In the genomic region with DNA sequence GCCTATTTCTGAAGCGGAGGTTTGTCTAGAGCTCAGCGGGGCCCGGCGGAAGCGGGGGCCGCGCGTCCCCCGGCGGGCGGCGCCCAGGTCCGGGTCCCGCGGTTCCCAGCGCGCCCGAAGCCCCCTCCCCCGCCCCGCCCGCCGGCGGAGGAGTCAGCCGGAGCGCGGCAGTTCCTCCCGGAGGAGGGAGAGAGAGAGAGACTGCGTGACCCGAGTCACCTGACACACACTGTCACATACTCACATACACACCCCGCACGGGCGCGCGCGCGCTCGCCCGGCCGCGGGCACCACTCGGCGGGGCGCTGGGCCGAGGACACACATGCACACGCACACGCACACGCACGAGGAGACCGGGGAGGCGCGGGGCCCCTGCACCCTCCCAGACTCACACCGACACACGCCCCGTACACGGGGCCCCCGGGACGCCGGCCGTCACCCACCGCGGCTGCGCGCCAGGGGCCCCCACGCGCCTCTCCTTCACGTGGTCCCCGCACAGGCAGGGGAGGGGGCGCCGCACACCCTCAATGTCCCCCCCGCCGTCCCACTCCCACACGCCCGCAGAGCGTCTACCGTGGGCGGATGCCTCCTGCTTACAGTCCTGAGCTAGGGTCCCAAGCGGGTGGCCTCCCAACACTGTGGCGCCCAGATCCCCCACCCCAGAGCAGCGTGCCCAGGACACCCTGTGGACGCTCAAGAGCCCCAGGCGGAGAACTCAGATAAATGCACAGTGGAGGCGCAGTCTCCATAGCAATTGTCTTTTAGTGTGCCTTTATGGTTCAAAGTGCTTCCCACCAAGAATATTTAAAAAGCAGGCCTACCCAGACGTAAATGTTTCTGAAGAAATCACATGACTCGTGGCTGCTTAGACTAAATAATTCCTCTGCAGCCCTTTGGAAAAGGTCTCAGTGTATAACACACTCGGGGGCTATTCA, we compare ENCODE assay signal across 7 cellular contexts.
DNase-seq lines count a peak whose midpoint lies in the region; ATAC-seq and FAIRE-seq lines count a peak whose summit lies in the region.

A gene with protein sequence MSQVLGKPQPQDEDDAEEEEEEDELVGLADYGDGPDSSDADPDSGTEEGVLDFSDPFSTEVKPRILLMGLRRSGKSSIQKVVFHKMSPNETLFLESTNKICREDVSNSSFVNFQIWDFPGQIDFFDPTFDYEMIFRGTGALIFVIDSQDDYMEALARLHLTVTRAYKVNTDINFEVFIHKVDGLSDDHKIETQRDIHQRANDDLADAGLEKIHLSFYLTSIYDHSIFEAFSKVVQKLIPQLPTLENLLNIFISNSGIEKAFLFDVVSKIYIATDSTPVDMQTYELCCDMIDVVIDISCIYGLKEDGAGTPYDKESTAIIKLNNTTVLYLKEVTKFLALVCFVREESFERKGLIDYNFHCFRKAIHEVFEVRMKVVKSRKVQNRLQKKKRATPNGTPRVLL (minus strand): TSS at position 203 of the 935 bp plus-strand sequence. CDS start 280 bp downstream, outside the sequence.

- FAIRE-seq in GM18507 (lab: Jason Lieb, UNC) = no peak

- DNase-seq in GM18507 (ENCODE audit: extremely low spot score, insufficient read length, low read depth) (peak; percentile 43), NCI-H1694 (lab: John Stamatoyannopoulos, UW) (peak; percentile 62), cerebellar cortex (ENCODE audit: low spot score) (peak; percentile 84), left kidney (ENCODE audit: low read depth, low spot score) (peak; percentile 93)
- DNase-seq in activated CD4-positive, CD25-positive, alpha-beta regulatory T cell treated with anti-CD3 and anti-CD28 coated beads, Interleukin-2, amount 50 U/mL, for 16 hours (ENCODE audit: low read depth, low spot score) = peak; percentile 28
- DNase-seq in stimulated activated CD4-positive, alpha-beta T cell treated with anti-CD3 and anti-CD28 coated beads, Interleukin-1b, Interleukin-23, amount 100 ng/mL, for 48 hours = peak; percentile 69

- peak; percentile 80 for ATAC-seq in HG02852 (IDR thresholded peaks at IDR 0.05; ENCODE audit: unreplicated experiment)

Comparison
In these comparisons a context has a peak if more than half of its experiments do, and no peak if none do; other contexts are left out.
1. Peak in every context shown above with its lines: DNase-seq and ATAC-seq.
2. DNase-seq: peak in every context shown above with its lines; median percentile 93 in left kidney; 84 in cerebellar cortex; 69 in stimulated activated CD4-positive, alpha-beta T cell treated with anti-CD3 and anti-CD28 coated beads, Interleukin-1b, Interleukin-23, amount 100 ng/mL, for 48 hours; 62 in NCI-H1694; 43 in GM18507; 28 in activated CD4-positive, CD25-positive, alpha-beta regulatory T cell treated with anti-CD3 and anti-CD28 coated beads, Interleukin-2, amount 50 U/mL, for 16 hours.